Comparison of ENCODE assay signal across 8 cellular contexts in genomic region chr12:11170810-11171144, GRCh38. TPM values are rescaled to one million over a fixed set of nuclear protein-coding genes. Genes with fewer than 3 reads are reported as not detected.
DNase-seq lines count a peak whose midpoint lies in the region; ATAC-seq and TF ChIP-seq lines count a peak whose summit lies in the region.

No MANE protein-coding gene starts in this region.

- TF ChIP-seq POLR2A in adrenal gland (IDR thresholded peaks at IDR 0.05): no peak

- peak overlapping the region; percentile 98 for H3K27ac Mint-ChIP-seq in activated CD4-positive, alpha-beta T cell treated with anti-CD3 and anti-CD28 coated beads, Interleukin-2, amount 10 ng/mL, durations not matched to agents 24 days and 14 days

- peak overlapping the region; percentile 98 for H3K4me3 Mint-ChIP-seq in activated CD4-positive, alpha-beta T cell treated with anti-CD3 and anti-CD28 coated beads, Interleukin-2, amount 10 ng/mL, durations not matched to agents 24 days and 14 days

- H3K9me3 ChIP-seq in adrenal gland (replicated peaks in 1 of 3) (no peaks in the 10 kb centered on the region), left lung (no peaks in the 10 kb centered on the region), thoracic aorta (no peaks in the 10 kb centered on the region)

- TF ChIP-seq CTCF in adrenal gland (IDR thresholded peaks at IDR 0.05) (no peak), left lung (IDR thresholded peaks at IDR 0.05) (no peak), thoracic aorta (IDR thresholded peaks at IDR 0.05) (no peak)

- peaks cover 14 to 63% of the 10 kb centered on the region in 2 donors for H3K4me1 ChIP-seq in adrenal gland (replicated peaks in 1 of 2)
- H3K4me1 ChIP-seq in left lung: peaks cover 0 to 40% of the 10 kb centered on the region in 2 donors
- peaks cover 26 to 32% of the 10 kb centered on the region in 2 donors for H3K4me1 ChIP-seq in thoracic aorta (ENCODE audit: control insufficient read depth in 1 of 2, low read depth in 2 of 2)

- in situ Hi-C loops in ACHN (cut with HindIII; ENCODE audit: low pct_ligation_motif_present, low pct_unique_long_range_greater_than_20kb, low sequenced_read_pairs): no loop called here

- H3K27me3 ChIP-seq in adrenal gland: no peaks in the 10 kb centered on the region
- no peaks in the 10 kb centered on the region for H3K27me3 ChIP-seq in left lung
- H3K27me3 ChIP-seq in thoracic aorta (replicated peaks; ENCODE audit: insufficient read depth): no peaks in the 10 kb centered on the region

- DNase-seq in activated CD4-positive, alpha-beta T cell treated with anti-CD3 and anti-CD28 coated beads, Interleukin-2, amount 10 ng/mL, durations not matched to agents 24 days and 14 days: no peak
- no peak for DNase-seq in activated CD4-positive, alpha-beta T cell treated with anti-CD3 and anti-CD28 coated beads for 4 hours
- DNase-seq in adrenal gland (no peak), left lung (no peak), thoracic aorta (ENCODE audit: low spot score) (no peak), ACHN (no peak)

- H3K9me3 Mint-ChIP-seq in activated CD4-positive, alpha-beta T cell treated with anti-CD3 and anti-CD28 coated beads, Interleukin-2, amount 10 ng/mL, durations not matched to agents 24 days and 14 days: no peaks in the 10 kb centered on the region

- H3K27ac ChIP-seq in adrenal gland: peak overlapping the region; percentile 93 to 99 (median 98)
- H3K27ac ChIP-seq in left lung: peak overlapping the region; percentile 95 to 97
- H3K27ac ChIP-seq in thoracic aorta: peak overlapping the region; percentile 91 to 93

- ATAC-seq in left lung (no peak), thoracic aorta (ENCODE audit: insufficient number of reproducible peaks, low FRiP score, low read depth) (no peak), GM18519 (IDR thresholded peaks at IDR 0.05; ENCODE audit: low FRiP score, unreplicated experiment) (no peak), HG03460 (IDR thresholded peaks at IDR 0.05; ENCODE audit: unreplicated experiment) (no peak)

- peaks cover 58% of the 10 kb centered on the region for H3K36me3 Mint-ChIP-seq in activated CD4-positive, alpha-beta T cell treated with anti-CD3 and anti-CD28 coated beads, Interleukin-2, amount 10 ng/mL, durations not matched to agents 24 days and 14 days (ENCODE audit: low read depth)

- intact Hi-C loops in activated CD4-positive, alpha-beta T cell treated with anti-CD3 and anti-CD28 coated beads, Interleukin-2, amount 10 ng/mL, durations not matched to agents 24 days and 14 days (cut with micrococcal nuclease): loop anchor here (1.0 to 10.0 kb wide), 5 partner anchors 83 to 956 kb away; partner anchors contain the start of genes GABARAPL1 and MAGOHB
- intact Hi-C loops in adrenal gland (cut with DNase I) (no loop called here), left lung (cut with DNase I) (no loop called here)

- H3K36me3 ChIP-seq in adrenal gland (replicated peaks in 1 of 2) (no peaks in the 10 kb centered on the region), left lung (peaks cover 0 to 3% of the 10 kb centered on the region in 2 donors), thoracic aorta (peaks cover 8% of the 10 kb centered on the region)

- 1 to 3% (median 2%) methylated on average over 4 of the region's 4 CpGs for WGBS in adrenal gland, 4 donors

- H3K4me3 ChIP-seq in adrenal gland (peak overlapping the region in 3 of 4 donors; percentile 69 to 83 (median 76)), left lung (peak overlapping the region; percentile 72 to 83), thoracic aorta (peak overlapping the region; percentile 76)

- H3K27me3 Mint-ChIP-seq in activated CD4-positive, alpha-beta T cell treated with anti-CD3 and anti-CD28 coated beads, Interleukin-2, amount 10 ng/mL, durations not matched to agents 24 days and 14 days: no peaks in the 10 kb centered on the region

- peaks cover 49% of the 10 kb centered on the region for H3K4me1 Mint-ChIP-seq in activated CD4-positive, alpha-beta T cell treated with anti-CD3 and anti-CD28 coated beads, Interleukin-2, amount 10 ng/mL, durations not matched to agents 24 days and 14 days

RNA-seq across cellular contexts. Expression of gene SMIM10L1, which starts 0.2 kb away (rescaled TPM):
- total RNA-seq in activated CD4-positive, alpha-beta T cell treated with anti-CD3 and anti-CD28 coated beads, Interleukin-2, amount 10 ng/mL, durations not matched to agents 24 days and 14 days: 9.5 and 10.1 TPM in 2 replicates
- total RNA-seq in adrenal gland: 10 to 100 TPM in 7 of 8 donors, 1 to 10 TPM in 1; 9.1 to 67.4 (median 21.1) TPM
- polyA plus RNA-seq in adrenal gland: 10 to 100 TPM; 31.9 to 35.4 (median 32.1) TPM
- total RNA-seq in left lung: 10 to 100 TPM in 1 of 2 donors, 1 to 10 TPM in 1; 9.5 to 10.3 TPM
- 10 to 100 TPM in 1 of 2 donors, 1 to 10 TPM in 1; 4.7 to 10.4 TPM for total RNA-seq in thoracic aorta

RNA-seq across cellular contexts. Expression of gene TAS2R42, which starts 16.0 kb away (rescaled TPM):
- not detected in 2 replicates for total RNA-seq in activated CD4-positive, alpha-beta T cell treated with anti-CD3 and anti-CD28 coated beads, Interleukin-2, amount 10 ng/mL, durations not matched to agents 24 days and 14 days
- not detected for total RNA-seq in adrenal gland
- not detected for polyA plus RNA-seq in adrenal gland
- total RNA-seq in left lung: not detected
- not detected for total RNA-seq in thoracic aorta

RNA-seq across cellular contexts. Expression of gene TAS2R30, which starts 36.3 kb away (rescaled TPM):
- total RNA-seq in activated CD4-positive, alpha-beta T cell treated with anti-CD3 and anti-CD28 coated beads, Interleukin-2, amount 10 ng/mL, durations not matched to agents 24 days and 14 days: 3.1 and 4.4 TPM in 2 replicates
- total RNA-seq in adrenal gland: 10 to 100 TPM in 1 of 8 donors, 1 to 10 TPM in 7; 1.8 to 16.0 (median 2.9) TPM
- under 1 TPM in 2 of 3 donors, not detected in 1; 0.07 to 0.64 TPM for polyA plus RNA-seq in adrenal gland
- total RNA-seq in left lung: 1 to 10 TPM; 1.9 to 3.1 TPM
- total RNA-seq in thoracic aorta: 10 to 100 TPM in 1 of 2 donors, 1 to 10 TPM in 1; 4.1 to 15.1 TPM
